ENCODE assay signal across 22 cellular contexts in the genomic region with DNA sequence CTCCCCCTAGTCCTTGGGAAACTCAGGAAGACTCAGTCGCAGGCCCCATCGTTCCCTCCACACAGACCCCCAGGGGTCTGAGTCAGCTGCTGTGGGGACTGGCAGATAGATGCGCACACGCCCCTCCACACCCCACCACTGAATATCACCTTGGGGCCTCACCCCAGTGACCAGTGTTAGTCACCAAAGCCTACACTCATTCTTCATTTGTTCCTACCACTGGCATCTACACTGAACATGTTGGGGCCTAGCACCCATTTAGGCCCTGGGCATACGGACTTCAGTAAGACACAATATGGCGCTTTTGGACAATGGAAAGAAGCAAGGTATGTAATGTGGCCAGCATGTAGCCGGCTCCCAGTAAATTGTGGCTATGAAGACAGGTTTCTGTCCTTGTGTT.
"Had no signal": no experiment of that assay in that cellular context is flagged by ENCODE, and none has a peak within 500 bp of the region (broad histone marks: within the 10 kb centered on the region; RNA-seq: fewer than 3 reads in every experiment).

No MANE protein-coding gene starts in this region.

- H3K9ac ChIP-seq: neural progenitor cell had no signal

- DNase-seq: activated CD4-positive, alpha-beta T cell treated with anti-CD3 and anti-CD28 coated beads, Interleukin-2, amount 50 U/mL, for 4 hours; activated CD8-positive, alpha-beta memory T cell treated with anti-CD3 and anti-CD28 coated beads for 24 hours; activated CD8-positive, alpha-beta memory T cell treated with anti-CD3 and anti-CD28 coated beads, Interleukin-2, amount 50 U/mL, for 4 hours; activated naive CD4-positive, alpha-beta T cell; activated naive CD8-positive, alpha-beta T cell treated with anti-CD3 and anti-CD28 coated beads, Interleukin-2, amount 10 ng/mL, durations not matched to agents 7 days and 5 days; activated T-cell treated with anti-CD3 and anti-CD28 coated beads, Interleukin-2, amount 50 U/mL, for 24 hours; amygdala; caudate nucleus; dermis blood vessel endothelial cell; effector memory CD4-positive, alpha-beta T cell; heart right ventricle; naive thymus-derived CD8-positive, alpha-beta T cell; sigmoid colon; stimulated activated CD4-positive, alpha-beta T cell treated with anti-CD3 and anti-CD28 coated beads, Interleukin-15, amount 100 ng/mL, for 24 hours; stimulated activated CD8-positive, alpha-beta memory T cell treated with anti-CD3 and anti-CD28 coated beads, Interleukin-4, amount 100 ng/mL, for 48 hours; stimulated activated naive CD4-positive, alpha-beta T cell treated with Interleukin-2 at 50 U/mL for 16 hours; T-helper 9 cell; upper lobe of right lung had no signal

- H3K36me3 ChIP-seq: heart right ventricle, neural progenitor cell, sigmoid colon, upper lobe of right lung had no signal

- H3K4me1 ChIP-seq: sigmoid colon, upper lobe of right lung had no signal

- H3K9me3 ChIP-seq: heart right ventricle, sigmoid colon, upper lobe of right lung had no signal

- H3K27ac ChIP-seq: heart right ventricle, neural progenitor cell, sigmoid colon, upper lobe of right lung had no signal

- FAIRE-seq: endothelial cell of umbilical vein had no signal

- H3K4me2 ChIP-seq: neural progenitor cell, smooth muscle cell had no signal

- H3K27me3 ChIP-seq: neural progenitor cell, sigmoid colon, upper lobe of right lung had no signal

- H3K4me3 ChIP-seq: heart right ventricle, lung, neural progenitor cell, sigmoid colon, smooth muscle cell, upper lobe of right lung had no signal

- H2AFZ ChIP-seq: neural progenitor cell had no signal
